ENCODE assay signal across 1 cellular context in the genomic region with DNA sequence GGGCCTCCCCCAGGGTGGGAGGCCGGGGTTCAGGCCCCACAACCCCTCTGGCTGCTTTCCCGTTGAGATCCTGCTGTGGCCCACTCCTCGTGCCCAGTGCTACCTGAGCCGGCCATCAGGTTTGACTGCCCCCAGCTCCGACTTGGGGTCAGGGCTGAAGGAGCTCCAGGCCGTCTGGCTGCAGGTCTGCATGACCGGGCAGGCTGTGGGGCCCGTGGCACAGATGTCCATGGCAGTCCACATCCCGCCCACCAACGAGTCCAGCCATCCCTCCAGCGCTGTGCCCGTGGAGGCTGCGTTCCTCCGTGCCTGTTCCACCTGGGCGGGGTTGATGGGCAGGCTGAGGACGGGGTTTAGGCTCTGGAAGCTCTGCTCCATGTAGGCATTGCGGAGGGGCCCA.
TF ChIP-seq lines count a peak whose summit lies in the region.

No MANE protein-coding gene starts in this region.

TF ChIP-seq in K562, 482 proteins besides CTCF, POLR2A, EP300 and RAD21 (continued from another document):
- 0 out of 2 replicates have a peak, but pooled peaks have one; percentile 43 for TF ChIP-seq POLR2G (IDR thresholded peaks at IDR 0.05; ENCODE audit: low read depth, low read length)
- peak; percentile 74 for TF ChIP-seq RBM22 (IDR thresholded peaks at IDR 0.05; ENCODE audit: low read depth, low read length, poor library complexity, severe bottlenecking)
TF ChIP-seq in K562: peak in this region for 2.
